In genomic region chr6:32087574-32088486, GRCh38 we compare ENCODE assay signal across 8 cellular contexts.
A peak's percentile ranks its signal among the peaks of the same experiment; 100 is the strongest.
DNase-seq lines count a peak whose midpoint lies in the region; ATAC-seq and TF ChIP-seq lines count a peak whose summit lies in the region.
"Had no signal": no experiment of that assay in that cellular context is flagged by ENCODE, and none has a peak within 500 bp of the region (broad histone marks: within the 10 kb centered on the region; RNA-seq: fewer than 3 reads in every experiment).

No MANE protein-coding gene starts in this region.

- TF ChIP-seq CTCF in HEK293 (tag by site-specific recombination; IDR thresholded peaks at IDR 0.05) = no peak

- intact Hi-C loops in head of caudate nucleus (cut with DNase I) = no loop called here

- H3K9me3 ChIP-seq in HEK293 (ENCODE audit: control insufficient read depth, insufficient read depth, low read depth, low read length) = no peaks in the 10 kb centered on the region

- H3K4me1 ChIP-seq in HEK293 (ENCODE audit: control insufficient read depth, insufficient read depth, low read length) = peaks cover 2% of the 10 kb centered on the region

- DNase-seq in SHP77 (lab: John Stamatoyannopoulos, UW) = peak; percentile 38 to 60
- DNase-seq in activated gamma-delta T cell treated with Interleukin-2 at 50 U/mL for 16 hours = peak; percentile 65
- peak in 41 of 42 donors; percentile 15 to 75 (median 47) for DNase-seq in head of caudate nucleus
- peak; percentile 26 for DNase-seq in retina

- no peak overlapping the region for H3K27ac ChIP-seq in HEK293 (ENCODE audit: extremely low read depth, low read depth, low read length)
- H3K27ac ChIP-seq: epithelial cell of prostate had no signal

- H3K36me3 ChIP-seq in HEK293 (ENCODE audit: control insufficient read depth in 2 of 2, insufficient read depth in 1 of 2, low read length in 2 of 2) = no peaks in the 10 kb centered on the region

- ATAC-seq in HG02623 (IDR thresholded peaks at IDR 0.05; ENCODE audit: unreplicated experiment) (no peak), GM19455 (IDR thresholded peaks at IDR 0.05; ENCODE audit: unreplicated experiment) (no peak)

- POLR2A ChIA-PET in HEK293 (lab: Yijun Ruan, JAX) = interaction anchor here (0.5 kb wide), 1 partner anchor 159 kb away, joined by 3 read pairs; no protein-coding TSS in a partner anchor

- no peak overlapping the region for H3K4me3 ChIP-seq in HEK293 (ENCODE audit: low read depth, low read length)

- CTCF ChIA-PET in HEK293 (lab: Yijun Ruan, JAX) = interaction anchor here (0.7 to 1.1 kb wide), 3 partner anchors 9 to 542 kb away, joined by 3 read pairs; partner anchors contain the start of gene ATP6V1G2

TF ChIP-seq in HEK293, 187 proteins besides CTCF, POLR2A, EP300 and RAD21:
- TF ChIP-seq SP3 (tag by site-specific recombination; IDR thresholded peaks at IDR 0.05) = no peak
- TF ChIP-seq ZNF654 (tag by site-specific recombination; IDR thresholded peaks at IDR 0.05; ENCODE audit: low read depth) = peak; percentile 19; the same call in 1 of the 2 replicates
- TF ChIP-seq ZNF449 (tag by site-specific recombination; IDR thresholded peaks at IDR 0.05) = peak; percentile 32; the same call in 1 of the 2 replicates
TF ChIP-seq in HEK293: peak in this region for 2.
